Comparison of ENCODE assay signal across 10 cellular contexts in genomic region chr1:165875171-165875570, GRCh38. TPM values are rescaled to one million over a fixed set of nuclear protein-coding genes. Genes with fewer than 3 reads are reported as not detected.
DNase-seq lines count a peak whose midpoint lies in the region; ATAC-seq, FAIRE-seq and TF ChIP-seq lines count a peak whose summit lies in the region.
"Had no signal": no experiment of that assay in that cellular context is flagged by ENCODE, and none has a peak within 500 bp of the region (broad histone marks: within the 10 kb centered on the region; RNA-seq: fewer than 3 reads in every experiment).

No MANE protein-coding gene starts in this region.

- peaks cover 15% of the 10 kb centered on the region for H3K27me3 Mint-ChIP-seq in activated naive CD8-positive, alpha-beta T cell treated with anti-CD3 and anti-CD28 coated beads for 36 hours
- H3K27me3 Mint-ChIP-seq in mesothelial cell of epicardium (ENCODE audit: low read depth), result no peaks in the 10 kb centered on the region

- ATAC-seq in HG03039 (IDR thresholded peaks at IDR 0.05; ENCODE audit: unreplicated experiment) (peak; percentile 38), GM19035 (IDR thresholded peaks at IDR 0.05; ENCODE audit: unreplicated experiment) (no peak)
- ATAC-seq in stimulated activated effector memory CD8-positive, alpha-beta T cell treated with anti-CD3 and anti-CD28 coated beads, Interleukin-12 subunit alpha, Interleukin-12 subunit beta, amount 100 ng/mL, for 72 hours, result peak; percentile 51

- H3K36me3 Mint-ChIP-seq in activated naive CD8-positive, alpha-beta T cell treated with anti-CD3 and anti-CD28 coated beads for 36 hours, result peaks cover 42% of the 10 kb centered on the region
- H3K36me3 Mint-ChIP-seq in stimulated activated effector memory CD8-positive, alpha-beta T cell treated with anti-CD3 and anti-CD28 coated beads, Interleukin-12 subunit alpha, Interleukin-12 subunit beta, amount 100 ng/mL, for 72 hours, result no peaks in the 10 kb centered on the region
- peaks cover 32% of the 10 kb centered on the region for H3K36me3 Mint-ChIP-seq in mesothelial cell of epicardium

- peaks cover 52% of the 10 kb centered on the region for H3K4me1 Mint-ChIP-seq in activated naive CD8-positive, alpha-beta T cell treated with anti-CD3 and anti-CD28 coated beads for 36 hours
- H3K4me1 Mint-ChIP-seq in stimulated activated effector memory CD8-positive, alpha-beta T cell treated with anti-CD3 and anti-CD28 coated beads, Interleukin-12 subunit alpha, Interleukin-12 subunit beta, amount 100 ng/mL, for 72 hours, result peaks cover 40% of the 10 kb centered on the region
- H3K4me1 Mint-ChIP-seq in mesothelial cell of epicardium, result no peaks in the 10 kb centered on the region

- FAIRE-seq in GM19239 (lab: Jason Lieb, UNC), result peak; percentile 78

- no peak overlapping the region for H3K27ac Mint-ChIP-seq in activated naive CD8-positive, alpha-beta T cell treated with anti-CD3 and anti-CD28 coated beads for 36 hours
- H3K27ac Mint-ChIP-seq in stimulated activated effector memory CD8-positive, alpha-beta T cell treated with anti-CD3 and anti-CD28 coated beads, Interleukin-12 subunit alpha, Interleukin-12 subunit beta, amount 100 ng/mL, for 72 hours, result no peak overlapping the region
- no peak overlapping the region for H3K27ac Mint-ChIP-seq in mesothelial cell of epicardium

- DNase-seq in GM19239 (ENCODE audit: insufficient read length, low spot score) (no peak), retina (no peak), mesothelial cell of epicardium (ENCODE audit: low spot score in 2 of 2, unreplicated experiment in 2 of 2) (no peak), AG08396 (ENCODE audit: low spot score) (no peak)
- peak; percentile 43 for DNase-seq in activated naive CD8-positive, alpha-beta T cell treated with anti-CD3 and anti-CD28 coated beads for 36 hours
- no peak for DNase-seq in stimulated activated effector memory CD8-positive, alpha-beta T cell treated with anti-CD3 and anti-CD28 coated beads, Interleukin-12 subunit alpha, Interleukin-12 subunit beta, amount 100 ng/mL, for 72 hours (ENCODE audit: low spot score in 2 of 2)
- DNase-seq: NCI-H2029, SHP77 treated with DMSO at 0.1 percent for 48 hours had no signal

- no peak for TF ChIP-seq CTCF in mesothelial cell of epicardium (IDR thresholded peaks at IDR 0.05; ENCODE audit: unreplicated experiment)

- H3K9me3 Mint-ChIP-seq in activated naive CD8-positive, alpha-beta T cell treated with anti-CD3 and anti-CD28 coated beads for 36 hours, result no peaks in the 10 kb centered on the region
- no peaks in the 10 kb centered on the region for H3K9me3 Mint-ChIP-seq in stimulated activated effector memory CD8-positive, alpha-beta T cell treated with anti-CD3 and anti-CD28 coated beads, Interleukin-12 subunit alpha, Interleukin-12 subunit beta, amount 100 ng/mL, for 72 hours
- peaks cover 40% of the 10 kb centered on the region for H3K9me3 Mint-ChIP-seq in mesothelial cell of epicardium

- H3K4me3 Mint-ChIP-seq in activated naive CD8-positive, alpha-beta T cell treated with anti-CD3 and anti-CD28 coated beads for 36 hours, result peak overlapping the region; percentile 25
- no peak overlapping the region for H3K4me3 Mint-ChIP-seq in stimulated activated effector memory CD8-positive, alpha-beta T cell treated with anti-CD3 and anti-CD28 coated beads, Interleukin-12 subunit alpha, Interleukin-12 subunit beta, amount 100 ng/mL, for 72 hours
- H3K4me3 Mint-ChIP-seq in mesothelial cell of epicardium, result no peak overlapping the region

RNA-seq across cellular contexts. Expression of gene UCK2, which starts 47.8 kb away (rescaled TPM):
- 10 to 100 TPM; 88.6 to 92.2 TPM for total RNA-seq in activated naive CD8-positive, alpha-beta T cell treated with anti-CD3 and anti-CD28 coated beads for 36 hours
- total RNA-seq in mesothelial cell of epicardium, result 37.5 to 44.5 TPM (median 40.9 TPM) in 3 replicates
